Comparison of ENCODE assay signal across 10 cellular contexts in the genomic region with DNA sequence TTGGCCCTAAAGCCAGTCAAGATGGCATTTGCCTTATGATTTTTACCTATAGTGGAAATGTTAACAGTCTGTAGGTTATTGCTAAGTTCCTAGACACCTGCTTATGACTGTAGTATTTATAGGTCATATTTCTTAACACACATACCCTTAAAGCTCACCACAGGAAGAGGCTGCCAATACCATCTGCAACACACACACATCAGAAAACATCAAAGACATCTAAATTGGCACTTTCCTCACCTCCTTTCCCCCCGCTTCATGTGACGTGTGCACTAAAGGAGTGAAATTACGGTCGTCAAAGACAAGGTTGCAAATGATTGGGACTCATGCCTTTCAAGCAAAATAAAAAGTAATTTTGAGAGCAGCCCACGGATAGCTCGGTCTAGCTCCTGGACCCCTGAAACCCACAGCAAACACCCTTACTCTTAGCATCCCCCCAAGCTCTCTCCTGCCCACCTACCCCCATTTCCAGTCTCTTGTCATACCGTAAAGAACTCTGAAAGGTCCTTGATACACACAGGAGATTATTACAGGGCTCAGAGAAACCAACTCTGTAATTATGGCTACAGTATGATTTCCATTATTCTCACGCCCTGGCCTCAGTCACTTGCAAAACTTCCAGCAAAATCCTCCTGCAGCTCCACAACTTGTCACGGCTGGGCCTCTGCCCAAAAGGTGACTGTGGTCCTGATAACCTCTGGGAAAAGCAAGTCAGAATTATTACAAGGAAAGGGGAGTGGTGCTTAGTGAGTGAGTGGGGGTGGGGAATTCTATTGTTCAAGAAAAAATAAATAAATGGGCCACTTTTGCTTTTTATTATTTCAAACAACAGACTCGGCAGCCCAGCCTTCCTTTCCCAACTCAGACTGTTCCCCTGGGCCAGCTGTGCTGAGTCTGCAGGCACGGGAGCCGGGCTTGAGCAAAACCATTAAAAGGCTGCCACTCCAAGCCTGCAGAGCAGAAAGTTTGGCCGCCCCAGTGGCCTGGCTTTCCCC.
DNase-seq lines count a peak whose midpoint lies in the region; ATAC-seq and TF ChIP-seq lines count a peak whose summit lies in the region.
"Had no signal": no experiment of that assay in that cellular context is flagged by ENCODE, and none has a peak within 500 bp of the region (broad histone marks: within the 10 kb centered on the region; RNA-seq: fewer than 3 reads in every experiment).

No MANE protein-coding gene starts in this region.

- CTCF ChIA-PET in CD8-positive, alpha-beta memory T cell (lab: Charles Lee): interaction anchor here (1.4 to 1.7 kb wide), 2 partner anchors 10 to 95 kb away, joined by 4 to 5 read pairs; no protein-coding TSS in a partner anchor

- peak; percentile 15 to 84 (median 70) for DNase-seq in CD8-positive, alpha-beta memory T cell
- peak in 3 of 5 donors; percentile 7 to 25 (median 11) for DNase-seq in T-helper 1 cell
- peak in 1 of 3 donors; percentile 15 for DNase-seq in effector memory CD4-positive, alpha-beta T cell
- DNase-seq in NCI-H524 (lab: John Stamatoyannopoulos, UW): no peak
- no peak for DNase-seq in HUDEP-2 (lab: John Stamatoyannopoulos, UW; ENCODE audit: unreplicated experiment in 76 of 76)
- no peak for DNase-seq in Karpas-422
- DNase-seq: DMS 273 treated with DMSO at 0.1 percent for 48 hours, NCI-H1436 had no signal

- H2AFZ ChIP-seq in neural cell (ENCODE audit: low read depth, low read length) (no peak overlapping the region), Karpas-422 (ENCODE audit: low read length) (no peak overlapping the region)

- POLR2A ChIA-PET in CD8-positive, alpha-beta memory T cell (lab: Charles Lee): no interaction called here

- H3K9me3 ChIP-seq in CD8-positive, alpha-beta memory T cell (ENCODE audit: low read length): no peaks in the 10 kb centered on the region
- H3K9me3 ChIP-seq in effector memory CD4-positive, alpha-beta T cell (ENCODE audit: control insufficient read depth, low read length): no peaks in the 10 kb centered on the region
- H3K9me3 ChIP-seq in neural cell (ENCODE audit: low read length): no peaks in the 10 kb centered on the region
- H3K9me3 ChIP-seq in Karpas-422 (ENCODE audit: low read length): no peaks in the 10 kb centered on the region

- no peak overlapping the region for H3K4me3 ChIP-seq in CD8-positive, alpha-beta memory T cell (ENCODE audit: low read length)
- no peak overlapping the region for H3K4me3 ChIP-seq in effector memory CD4-positive, alpha-beta T cell (ENCODE audit: insufficient read depth, low read depth, low read length, poor library complexity, severe bottlenecking)
- H3K4me3 ChIP-seq in neural cell (ENCODE audit: low read length) (no peak overlapping the region), Karpas-422 (ENCODE audit: low read length) (no peak overlapping the region)

- H3K4me3 Mint-ChIP-seq in CD8-positive, alpha-beta memory T cell: peak overlapping the region; percentile 23 to 83 (median 60)

- H3K9me2 ChIP-seq in neural cell (ENCODE audit: insufficient read depth, low read length) (no peaks in the 10 kb centered on the region), Karpas-422 (replicated peaks; ENCODE audit: insufficient read depth, low read length) (no peaks in the 10 kb centered on the region)

- H3K4me2 ChIP-seq in neural cell (ENCODE audit: low read length): no peak overlapping the region
- no peak overlapping the region for H3K4me2 ChIP-seq in Karpas-422 (ENCODE audit: low read depth, low read length, poor library complexity, severe bottlenecking)

- peaks cover 36% of the 10 kb centered on the region for H3K4me1 ChIP-seq in CD8-positive, alpha-beta memory T cell (ENCODE audit: insufficient read depth, low read length)
- H3K4me1 ChIP-seq in effector memory CD4-positive, alpha-beta T cell (ENCODE audit: control insufficient read depth, insufficient read depth, low read length, poor library complexity, severe bottlenecking): peaks cover 7% of the 10 kb centered on the region
- H3K4me1 ChIP-seq in Karpas-422 (ENCODE audit: low read length): no peaks in the 10 kb centered on the region

- TF ChIP-seq EP300 in neural cell (conservative IDR thresholded peaks at IDR 0.05; ENCODE audit: poor library complexity, severe bottlenecking): no peak

- H3K27ac Mint-ChIP-seq in CD8-positive, alpha-beta memory T cell: peak overlapping the region; percentile 34 to 94 (median 89)

- no peaks in the 10 kb centered on the region for H3K36me3 Mint-ChIP-seq in CD8-positive, alpha-beta memory T cell

- H3K27ac ChIP-seq in CD8-positive, alpha-beta memory T cell (ENCODE audit: low read depth, low read length): no peak overlapping the region
- peak overlapping the region; percentile 3 for H3K27ac ChIP-seq in effector memory CD4-positive, alpha-beta T cell (ENCODE audit: insufficient read depth, low read length, poor library complexity, severe bottlenecking)
- H3K27ac ChIP-seq in neural cell (ENCODE audit: low read length) (peak overlapping the region; percentile 15), Karpas-422 (ENCODE audit: low read length) (no peak overlapping the region)

- peaks cover 44 to 51% (median 44%) of the 10 kb centered on the region in 3 donors for H3K4me1 Mint-ChIP-seq in CD8-positive, alpha-beta memory T cell

- H3K36me3 ChIP-seq in CD8-positive, alpha-beta memory T cell (ENCODE audit: insufficient read depth, low read length): no peaks in the 10 kb centered on the region
- H3K36me3 ChIP-seq in effector memory CD4-positive, alpha-beta T cell (ENCODE audit: control insufficient read depth, insufficient read depth, low read length): no peaks in the 10 kb centered on the region
- H3K36me3 ChIP-seq in neural cell (ENCODE audit: insufficient read depth, low read length) (no peaks in the 10 kb centered on the region), Karpas-422 (ENCODE audit: insufficient read depth, low read length) (no peaks in the 10 kb centered on the region)

- H3F3A ChIP-seq in neural cell (ENCODE audit: insufficient read depth, low read length, poor library complexity, severe bottlenecking): no peaks in the 10 kb centered on the region

- no peak for TF ChIP-seq RAD21 in neural cell (conservative IDR thresholded peaks at IDR 0.05)

- H3K27me3 Mint-ChIP-seq in CD8-positive, alpha-beta memory T cell: peaks cover 3 to 12% of the 10 kb centered on the region in 2 donors

- ATAC-seq in HG03457 (IDR thresholded peaks at IDR 0.05; ENCODE audit: unreplicated experiment): no peak

- H3K9ac ChIP-seq in neural cell (ENCODE audit: low read length) (no peak overlapping the region), Karpas-422 (ENCODE audit: low read length) (no peak overlapping the region)

- no peaks in the 10 kb centered on the region for H3K9me3 Mint-ChIP-seq in CD8-positive, alpha-beta memory T cell

- H3K27me3 ChIP-seq in CD8-positive, alpha-beta memory T cell (ENCODE audit: insufficient read depth, low read length, poor library complexity, severe bottlenecking): peaks cover 5% of the 10 kb centered on the region
- H3K27me3 ChIP-seq in effector memory CD4-positive, alpha-beta T cell (replicated peaks; ENCODE audit: control insufficient read depth, insufficient read depth, low read length, poor library complexity, severe bottlenecking): no peaks in the 10 kb centered on the region
- H3K27me3 ChIP-seq in neural cell (ENCODE audit: insufficient read depth, low read depth, low read length) (no peaks in the 10 kb centered on the region), Karpas-422 (ENCODE audit: low read length) (no peaks in the 10 kb centered on the region)

- H4K20me1 ChIP-seq in neural cell (ENCODE audit: insufficient read depth): no peaks in the 10 kb centered on the region
- H4K20me1 ChIP-seq in Karpas-422 (ENCODE audit: insufficient read depth, low read depth, low read length): no peaks in the 10 kb centered on the region

- TF ChIP-seq CTCF in neural cell (IDR thresholded peaks at IDR 0.05; ENCODE audit: poor library complexity, severe bottlenecking): no peak

- H3K79me2 ChIP-seq in neural cell (replicated peaks; ENCODE audit: insufficient read depth, low read length) (no peaks in the 10 kb centered on the region), Karpas-422 (ENCODE audit: low read length) (no peaks in the 10 kb centered on the region)

TF ChIP-seq in neural cell, 6 proteins besides CTCF, POLR2A, EP300 and RAD21:
- TF ChIP-seq, protein P1, sequence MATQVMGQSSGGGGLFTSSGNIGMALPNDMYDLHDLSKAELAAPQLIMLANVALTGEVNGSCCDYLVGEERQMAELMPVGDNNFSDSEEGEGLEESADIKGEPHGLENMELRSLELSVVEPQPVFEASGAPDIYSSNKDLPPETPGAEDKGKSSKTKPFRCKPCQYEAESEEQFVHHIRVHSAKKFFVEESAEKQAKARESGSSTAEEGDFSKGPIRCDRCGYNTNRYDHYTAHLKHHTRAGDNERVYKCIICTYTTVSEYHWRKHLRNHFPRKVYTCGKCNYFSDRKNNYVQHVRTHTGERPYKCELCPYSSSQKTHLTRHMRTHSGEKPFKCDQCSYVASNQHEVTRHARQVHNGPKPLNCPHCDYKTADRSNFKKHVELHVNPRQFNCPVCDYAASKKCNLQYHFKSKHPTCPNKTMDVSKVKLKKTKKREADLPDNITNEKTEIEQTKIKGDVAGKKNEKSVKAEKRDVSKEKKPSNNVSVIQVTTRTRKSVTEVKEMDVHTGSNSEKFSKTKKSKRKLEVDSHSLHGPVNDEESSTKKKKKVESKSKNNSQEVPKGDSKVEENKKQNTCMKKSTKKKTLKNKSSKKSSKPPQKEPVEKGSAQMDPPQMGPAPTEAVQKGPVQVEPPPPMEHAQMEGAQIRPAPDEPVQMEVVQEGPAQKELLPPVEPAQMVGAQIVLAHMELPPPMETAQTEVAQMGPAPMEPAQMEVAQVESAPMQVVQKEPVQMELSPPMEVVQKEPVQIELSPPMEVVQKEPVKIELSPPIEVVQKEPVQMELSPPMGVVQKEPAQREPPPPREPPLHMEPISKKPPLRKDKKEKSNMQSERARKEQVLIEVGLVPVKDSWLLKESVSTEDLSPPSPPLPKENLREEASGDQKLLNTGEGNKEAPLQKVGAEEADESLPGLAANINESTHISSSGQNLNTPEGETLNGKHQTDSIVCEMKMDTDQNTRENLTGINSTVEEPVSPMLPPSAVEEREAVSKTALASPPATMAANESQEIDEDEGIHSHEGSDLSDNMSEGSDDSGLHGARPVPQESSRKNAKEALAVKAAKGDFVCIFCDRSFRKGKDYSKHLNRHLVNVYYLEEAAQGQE (IDR thresholded peaks at IDR 0.05; ENCODE audit: borderline replicate concordance): peak; percentile 22
- TF ChIP-seq POLR2AphosphoS5 (IDR thresholded peaks at IDR 0.05) (peak; percentile 51), MXI1 (conservative IDR thresholded peaks at IDR 0.05; ENCODE audit: poor library complexity, severe bottlenecking) (no peak)

Comparison
In these comparisons a context has a peak if more than half of its experiments do, and no peak if none do; other contexts are left out.
1. DNase-seq: peak in CD8-positive, alpha-beta memory T cell (5 of 5) and T-helper 1 cell (3 of 5); none in NCI-H524 (0 of 2), HUDEP-2 (0 of 76) and Karpas-422 (single experiment).
2. H3K27ac ChIP-seq: peak in effector memory CD4-positive, alpha-beta T cell (single experiment) and neural cell (single experiment); none in CD8-positive, alpha-beta memory T cell (single experiment) and Karpas-422 (single experiment).